Comparison of ENCODE assay signal across 16 cellular contexts in the genomic region with DNA sequence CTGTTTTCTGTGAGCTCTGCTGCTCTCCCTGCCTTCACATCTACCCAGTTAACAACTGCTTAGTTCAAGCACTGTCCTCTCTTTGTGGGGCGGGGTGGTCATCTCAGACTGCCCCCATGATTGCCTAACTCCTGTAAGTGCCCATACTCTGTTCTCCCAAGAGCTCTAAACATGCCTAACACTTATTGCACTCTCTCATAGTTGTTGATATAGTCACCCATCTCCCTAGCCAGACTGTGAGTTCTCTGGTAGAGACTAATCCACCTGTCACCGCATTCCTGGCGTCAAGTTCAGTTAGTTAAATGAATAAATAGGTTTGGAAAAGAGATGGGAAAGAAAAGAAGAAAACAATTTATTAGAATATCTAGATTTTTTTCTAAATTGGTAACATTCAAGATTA. TPM values are rescaled to one million over a fixed set of nuclear protein-coding genes. Genes with fewer than 3 reads are reported as not detected.
A peak's percentile ranks its signal among the peaks of the same experiment; 100 is the strongest.
DNase-seq lines count a peak whose midpoint lies in the region; ATAC-seq, FAIRE-seq and TF ChIP-seq lines count a peak whose summit lies in the region.
"Had no signal": no experiment of that assay in that cellular context is flagged by ENCODE, and none has a peak within 500 bp of the region (broad histone marks: within the 10 kb centered on the region; RNA-seq: fewer than 3 reads in every experiment).

No MANE protein-coding gene starts in this region.

- ATAC-seq in RWPE2 (ENCODE audit: low read depth) (no peak), gastrocnemius medialis (peak; percentile 81 to 92)
- ATAC-seq in CD4-positive, alpha-beta T cell (ENCODE audit: poor library complexity), result no peak
- ATAC-seq: CD8-positive, alpha-beta T cell; naive thymus-derived CD4-positive, alpha-beta T cell; stimulated activated memory B cell treated with anti-CD40 and anti-IgM and Interleukin-4, amounts not matched to agents 10 μg/mL and 1 μg/mL and 100 μg/mL, for 72 hours had no signal

- H3K27me3 Mint-ChIP-seq in CD4-positive, alpha-beta T cell, result no peaks in the 10 kb centered on the region
- H3K27me3 Mint-ChIP-seq: activated CD4-positive, alpha-beta T cell treated with anti-CD3 and anti-CD28 coated beads, Interleukin-2, amount 10 ng/mL, durations not matched to agents 7 days and 5 days; naive thymus-derived CD4-positive, alpha-beta T cell; stimulated activated memory B cell treated with anti-CD40 and anti-IgM and Interleukin-4, amounts not matched to agents 10 μg/mL and 1 μg/mL and 100 μg/mL, for 72 hours had no signal

- H3K9me3 Mint-ChIP-seq in CD4-positive, alpha-beta T cell, result no peaks in the 10 kb centered on the region
- H3K9me3 Mint-ChIP-seq: activated CD4-positive, alpha-beta T cell treated with anti-CD3 and anti-CD28 coated beads, Interleukin-2, amount 10 ng/mL, durations not matched to agents 7 days and 5 days; CD8-positive, alpha-beta T cell; H9; stimulated activated memory B cell treated with anti-CD40 and anti-IgM and Interleukin-4, amounts not matched to agents 10 μg/mL and 1 μg/mL and 100 μg/mL, for 72 hours had no signal

- intact Hi-C loops in gastrocnemius medialis (cut with DNase I; ENCODE audit: low total_unique reads), result loop anchor here (10.0 kb wide), 2 partner anchors 345 to 385 kb away; partner anchors contain the start of gene LPAR1
- intact Hi-C loops in CD4-positive, alpha-beta T cell (cut with DNase I, micrococcal nuclease), result no loop called here

- H3K36me3 ChIP-seq in RWPE2 (ENCODE audit: low read depth), result no peaks in the 10 kb centered on the region
- H3K36me3 ChIP-seq in gastrocnemius medialis, result no peaks in the 10 kb centered on the region
- no peaks in the 10 kb centered on the region for H3K36me3 ChIP-seq in small intestine (ENCODE audit: control insufficient read depth in 2 of 2, insufficient read depth in 2 of 2, low read length in 2 of 2)

- CTCF ChIA-PET in CD4-positive, alpha-beta T cell (lab: Charles Lee), result no interaction called here

- no peaks in the 10 kb centered on the region for H3K9me3 ChIP-seq in RWPE2 (ENCODE audit: severe bottlenecking)
- no peaks in the 10 kb centered on the region for H3K9me3 ChIP-seq in gastrocnemius medialis
- H3K9me3 ChIP-seq in CD4-positive, alpha-beta T cell (ENCODE audit: control insufficient read depth, low read length), result no peaks in the 10 kb centered on the region
- H3K9me3 ChIP-seq in small intestine (ENCODE audit: control insufficient read depth, low read depth), result no peaks in the 10 kb centered on the region

- no peak overlapping the region for H3K4me3 ChIP-seq in AG10803 (ENCODE audit: low read length)
- H3K4me3 ChIP-seq in RWPE2 (ENCODE audit: severe bottlenecking), result no peak overlapping the region
- H3K4me3 ChIP-seq in fibroblast of mammary gland (ENCODE audit: control insufficient read depth, low read depth, low read length), result no peak overlapping the region
- no peak overlapping the region for H3K4me3 ChIP-seq in gastrocnemius medialis
- H3K4me3 ChIP-seq in small intestine (ENCODE audit: low read depth in 1 of 2, low read length in 2 of 2), result no peak overlapping the region

- H3K27ac Mint-ChIP-seq in CD4-positive, alpha-beta T cell, result no peak overlapping the region
- H3K27ac Mint-ChIP-seq: activated CD4-positive, alpha-beta T cell treated with anti-CD3 and anti-CD28 coated beads, Interleukin-2, amount 10 ng/mL, durations not matched to agents 7 days and 5 days; CD8-positive, alpha-beta T cell; H9; naive thymus-derived CD4-positive, alpha-beta T cell; stimulated activated memory B cell treated with anti-CD40 and anti-IgM and Interleukin-4, amounts not matched to agents 10 μg/mL and 1 μg/mL and 100 μg/mL, for 72 hours had no signal

- POLR2A ChIA-PET in CD4-positive, alpha-beta T cell (lab: Charles Lee), result no interaction called here

- TF ChIP-seq POLR2A in gastrocnemius medialis (IDR thresholded peaks at IDR 0.05), result peak in 1 of 2 donors; percentile 14

- TF ChIP-seq CTCF in AG10803 (conservative IDR thresholded peaks at IDR 0.05; ENCODE audit: low read length), result no peak
- TF ChIP-seq CTCF in RWPE2 (IDR thresholded peaks at IDR 0.05; ENCODE audit: poor library complexity, severe bottlenecking), result no peak
- no peak for TF ChIP-seq CTCF in fibroblast of mammary gland (conservative IDR thresholded peaks at IDR 0.05; ENCODE audit: control insufficient read depth, insufficient read depth, low read depth, low read length)
- no peak for TF ChIP-seq CTCF in gastrocnemius medialis (IDR thresholded peaks at IDR 0.05 in 4 of 5, conservative IDR thresholded peaks at IDR 0.05 in 1 of 5)
- TF ChIP-seq CTCF in CD4-positive, alpha-beta T cell (IDR thresholded peaks at IDR 0.05), result no peak

- DNase-seq in AG10803 (ENCODE audit: low read depth) (peak; percentile 92), RWPE2 (ENCODE audit: low spot score) (no peak), fibroblast of mammary gland (ENCODE audit: low read depth) (peak; percentile 95), gastrocnemius medialis (peak in 1 of 2 donors; percentile 48), NCI-H1105 treated with DMSO at 0.1 percent for 48 hours (lab: John Stamatoyannopoulos, UW) (no peak), SIG-M5 treated with dmso at 0.1 percent for 504 hours (lab: John Stamatoyannopoulos, UW; ENCODE audit: unreplicated experiment) (no peak), small intestine (no peak)
- no peak for DNase-seq in CD4-positive, alpha-beta T cell
- DNase-seq: activated CD4-positive, alpha-beta T cell treated with anti-CD3 and anti-CD28 coated beads, Interleukin-2, amount 10 ng/mL, durations not matched to agents 7 days and 5 days; activated effector memory CD4-positive, alpha-beta T cell treated with Interleukin-2 at 50 U/mL for 16 hours; CD8-positive, alpha-beta T cell; H9; naive thymus-derived CD4-positive, alpha-beta T cell; NCI-H510A treated with DMSO at 0.1 percent for 48 hours; SW 1271 had no signal

- no peaks in the 10 kb centered on the region for H3K36me3 Mint-ChIP-seq in CD4-positive, alpha-beta T cell (ENCODE audit: low read depth)
- H3K36me3 Mint-ChIP-seq: CD8-positive, alpha-beta T cell; naive thymus-derived CD4-positive, alpha-beta T cell; stimulated activated memory B cell treated with anti-CD40 and anti-IgM and Interleukin-4, amounts not matched to agents 10 μg/mL and 1 μg/mL and 100 μg/mL, for 72 hours had no signal

- H3K27ac ChIP-seq in RWPE2 (ENCODE audit: poor library complexity, severe bottlenecking), result peak overlapping the region; percentile 10
- H3K27ac ChIP-seq in gastrocnemius medialis, result peak overlapping the region; percentile 9 to 58 (median 44)
- no peak overlapping the region for H3K27ac ChIP-seq in CD4-positive, alpha-beta T cell (ENCODE audit: low read depth, low read length)
- peak overlapping the region in 1 of 2 donors; percentile 27 for H3K27ac ChIP-seq in small intestine (ENCODE audit: low read depth in 1 of 2, low read length in 1 of 2)

- no peaks in the 10 kb centered on the region for H3K4me1 Mint-ChIP-seq in CD4-positive, alpha-beta T cell (ENCODE audit: low read depth)
- H3K4me1 Mint-ChIP-seq: activated CD4-positive, alpha-beta T cell treated with anti-CD3 and anti-CD28 coated beads, Interleukin-2, amount 10 ng/mL, durations not matched to agents 7 days and 5 days; H9; naive thymus-derived CD4-positive, alpha-beta T cell; stimulated activated memory B cell treated with anti-CD40 and anti-IgM and Interleukin-4, amounts not matched to agents 10 μg/mL and 1 μg/mL and 100 μg/mL, for 72 hours had no signal

- no peak for FAIRE-seq in small intestine (lab: Jason Lieb, UNC)

- 88 to 92% (median 90%) methylated on average over 3 of the region's 3 CpGs for WGBS in small intestine, 3 donors

- H3K4me3 Mint-ChIP-seq in CD4-positive, alpha-beta T cell, result no peak overlapping the region
- H3K4me3 Mint-ChIP-seq: activated CD4-positive, alpha-beta T cell treated with anti-CD3 and anti-CD28 coated beads, Interleukin-2, amount 10 ng/mL, durations not matched to agents 7 days and 5 days; CD8-positive, alpha-beta T cell; H9; naive thymus-derived CD4-positive, alpha-beta T cell; stimulated activated memory B cell treated with anti-CD40 and anti-IgM and Interleukin-4, amounts not matched to agents 10 μg/mL and 1 μg/mL and 100 μg/mL, for 72 hours had no signal

- in situ Hi-C loops in gastrocnemius medialis (cut with MboI; ENCODE audit: low sequenced_read_pairs in 4 of 4), result loop anchor here in 2 of 4 donors (10.0 kb wide), 1 partner anchor 95 kb away; no protein-coding TSS in a partner anchor

- H3K4me1 ChIP-seq in RWPE2 (ENCODE audit: insufficient read depth, poor library complexity, severe bottlenecking) (peaks cover 11% of the 10 kb centered on the region), gastrocnemius medialis (peaks cover 0 to 5% of the 10 kb centered on the region in 2 donors), small intestine (ENCODE audit: control insufficient read depth in 2 of 2, insufficient read depth in 1 of 2, low read depth in 1 of 2, low read length in 1 of 2) (no peaks in the 10 kb centered on the region)

- H3K27me3 ChIP-seq in RWPE2 (ENCODE audit: insufficient read depth, poor library complexity, severe bottlenecking) (no peaks in the 10 kb centered on the region), gastrocnemius medialis (no peaks in the 10 kb centered on the region), small intestine (ENCODE audit: control insufficient read depth in 2 of 2, insufficient read depth in 2 of 2, low read length in 2 of 2) (no peaks in the 10 kb centered on the region)
- no peaks in the 10 kb centered on the region for H3K27me3 ChIP-seq in CD4-positive, alpha-beta T cell (ENCODE audit: control insufficient read depth, insufficient read depth, low read length)

RNA-seq across cellular contexts. Expression of gene MUSK, which starts 18.3 kb away (rescaled TPM):
- 10 to 100 TPM; 10.2 to 47.5 (median 27.1) TPM for total RNA-seq in gastrocnemius medialis
- not detected for total RNA-seq in CD4-positive, alpha-beta T cell
- 1 to 10 TPM in 1 of 3 donors, under 1 TPM in 1, not detected in 1; 0.54 to 1.2 TPM for polyA plus RNA-seq in small intestine
- total RNA-seq: activated CD4-positive, alpha-beta T cell treated with anti-CD3 and anti-CD28 coated beads, Interleukin-2, amount 10 ng/mL, durations not matched to agents 7 days and 5 days; CD8-positive, alpha-beta T cell; H9; naive thymus-derived CD4-positive, alpha-beta T cell had no signal
- polyA plus RNA-seq: naive thymus-derived CD4-positive, alpha-beta T cell had no signal

Comparison
In these comparisons a context has a peak if more than half of its experiments do, and no peak if none do; other contexts are left out.
1. DNase-seq: peak in AG10803 (single experiment) and fibroblast of mammary gland (single experiment); none in RWPE2 (single experiment), CD4-positive, alpha-beta T cell (0 of 10), NCI-H1105 treated with DMSO at 0.1 percent for 48 hours (single experiment), SIG-M5 treated with dmso at 0.1 percent for 504 hours (single experiment) and small intestine (single experiment).
2. ATAC-seq: peak in gastrocnemius medialis (2 of 2); none in RWPE2 (single experiment) and CD4-positive, alpha-beta T cell (single experiment).
3. RNA of gene MUSK, which starts 18.3 kb away (total RNA-seq): 10.2 to 47.5 TPM in gastrocnemius medialis; not detected in CD4-positive, alpha-beta T cell; every median in the first group is over 10 times any median in the second.